ENCODE assay signal across 21 cellular contexts in the genomic region with DNA sequence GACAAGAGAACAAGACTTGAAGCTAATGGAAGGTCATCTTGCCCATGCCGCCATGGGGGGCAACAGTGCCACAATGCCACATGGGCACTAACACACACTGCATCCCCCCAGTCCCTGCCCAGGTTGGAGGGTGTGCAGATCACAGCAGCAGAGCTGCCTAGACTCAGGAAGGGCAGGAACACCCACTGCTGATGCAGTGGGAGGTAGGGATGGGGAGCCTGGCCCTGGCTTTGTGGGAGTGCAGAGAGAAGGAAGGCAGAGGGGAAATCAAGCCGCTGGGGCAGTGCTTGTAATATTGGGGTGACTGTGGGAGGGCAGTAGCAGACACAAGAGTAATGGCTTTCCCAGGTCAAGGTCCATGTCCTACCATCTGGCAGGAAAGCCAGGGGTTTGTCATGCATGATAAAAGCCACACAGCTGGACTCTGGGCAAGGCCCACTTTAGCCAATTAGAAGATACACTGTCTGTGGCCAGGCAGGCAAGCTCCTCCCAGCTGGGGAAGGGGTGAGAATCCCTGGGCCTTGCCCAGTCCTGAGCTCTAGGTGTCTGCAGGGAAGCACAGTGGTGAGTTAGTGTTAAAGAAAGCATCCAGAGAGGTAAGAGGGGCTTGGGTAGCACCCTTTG. TPM values are rescaled to one million over a fixed set of nuclear protein-coding genes. Genes with fewer than 3 reads are reported as not detected.
DNase-seq lines count a peak whose midpoint lies in the region; ATAC-seq, FAIRE-seq and TF ChIP-seq lines count a peak whose summit lies in the region.
"Had no signal": no experiment of that assay in that cellular context is flagged by ENCODE, and none has a peak within 500 bp of the region (broad histone marks: within the 10 kb centered on the region; RNA-seq: fewer than 3 reads in every experiment).

No MANE protein-coding gene starts in this region.

- H3K4me3 ChIP-seq in BLaER1 treated with 17β-estradiol and CSF1 and Interleukin-3, amounts not matched to agents 10 nM and 100 nM, result peak overlapping the region in 1 of 10 experiments; percentile 53; a peak in 4 of 20 replicates
- peak overlapping the region; percentile 9 to 32 for H3K4me3 ChIP-seq in duodenal mucosa (ENCODE audit: low read depth in 1 of 2, low read length in 2 of 2)
- no peak overlapping the region for H3K4me3 ChIP-seq in mucosa of descending colon
- no peak overlapping the region for H3K4me3 ChIP-seq in GM23248
- H3K4me3 ChIP-seq: HAP-1, right atrium auricular region had no signal

- H3K4me3 Mint-ChIP-seq in stimulated activated naive CD8-positive, alpha-beta T cell treated with anti-CD3 and anti-CD28 coated beads, Interleukin-15, amount 100 ng/mL, for 72 hours, result no peak overlapping the region

- H3K4me2 ChIP-seq in BLaER1 treated with 17β-estradiol and CSF1 and Interleukin-3, amounts not matched to agents 10 nM and 100 nM, result peak overlapping the region; percentile 79 to 97 (median 88)
- no peak overlapping the region for H3K4me2 ChIP-seq in GM23248 (ENCODE audit: unreplicated experiment)

- 69 to 83% methylated on average over 2 of the region's 2 CpGs for WGBS in GM23248 (ENCODE audit: low coverage in 1 of 2, low lambda C conversion rate in 2 of 2, missing lambda C conversion rate in 2 of 2), 2 experiments

- peaks cover 48% of the 10 kb centered on the region for H3K4me1 Mint-ChIP-seq in stimulated activated naive CD8-positive, alpha-beta T cell treated with anti-CD3 and anti-CD28 coated beads, Interleukin-15, amount 100 ng/mL, for 72 hours

- peaks cover 6% of the 10 kb centered on the region; the same call in 1 of the 2 replicates for H3F3A ChIP-seq in GM23248 (ENCODE audit: insufficient read depth)

- no peaks in the 10 kb centered on the region for H3K79me2 ChIP-seq in GM23248 (ENCODE audit: insufficient read depth)

- no peaks in the 10 kb centered on the region for H3K9me2 ChIP-seq in GM23248 (ENCODE audit: insufficient read depth)

- in situ Hi-C loops in GM23248 (cut with MboI), result no loop called here

- peak; percentile 17 for DNase-seq in NCI-H69 (lab: John Stamatoyannopoulos, UW)
- no peak for DNase-seq in mucosa of descending colon
- no peak for DNase-seq in GM23248
- no peak for DNase-seq in RCC 7860 (ENCODE audit: low spot score)
- no peak for DNase-seq in HuH-7 (ENCODE audit: low spot score)
- DNase-seq in stimulated activated naive CD8-positive, alpha-beta T cell treated with anti-CD3 and anti-CD28 coated beads, Interleukin-15, amount 100 ng/mL, for 72 hours, result no peak
- DNase-seq: activated CD4-positive, alpha-beta T cell treated with anti-CD3 and anti-CD28 coated beads for 1 hour; activated gamma-delta T cell treated with Interleukin-2 at 50 U/mL for 16 hours; EL; left ventricle myocardium superior; NCI-H2081; NCI-H524 treated with DMSO at 0.1 percent for 48 hours; nucleus accumbens; stimulated activated naive CD4-positive, alpha-beta T cell; transverse colon had no signal

- FAIRE-seq in RCC 7860 (lab: Jason Lieb, UNC), result no peak
- FAIRE-seq: astrocyte, GM19239 had no signal

- H3K9me3 Mint-ChIP-seq in stimulated activated naive CD8-positive, alpha-beta T cell treated with anti-CD3 and anti-CD28 coated beads, Interleukin-15, amount 100 ng/mL, for 72 hours, result no peaks in the 10 kb centered on the region

- no peaks in the 10 kb centered on the region; a peak in 1 of 22 replicates for H4K20me1 ChIP-seq in BLaER1 treated with 17β-estradiol and CSF1 and Interleukin-3, amounts not matched to agents 10 nM and 100 nM
- H4K20me1 ChIP-seq in GM23248 (ENCODE audit: insufficient read depth), result no peaks in the 10 kb centered on the region

- H3K36me3 ChIP-seq in BLaER1 treated with 17β-estradiol and CSF1 and Interleukin-3, amounts not matched to agents 10 nM and 100 nM, result peaks cover 4 to 53% (median 47%) of the 10 kb centered on the region in 11 experiments; a peak in 20 of 22 replicates
- H3K36me3 ChIP-seq in duodenal mucosa (ENCODE audit: control insufficient read depth in 1 of 2, insufficient read depth in 2 of 2, low read length in 2 of 2), result peaks cover 0 to 12% of the 10 kb centered on the region in 2 donors
- no peaks in the 10 kb centered on the region for H3K36me3 ChIP-seq in mucosa of descending colon (ENCODE audit: low read depth)
- H3K36me3 ChIP-seq in GM23248 (ENCODE audit: low read depth), result no peaks in the 10 kb centered on the region
- H3K36me3 ChIP-seq: right atrium auricular region, transverse colon had no signal

- H3K27me3 Mint-ChIP-seq in stimulated activated naive CD8-positive, alpha-beta T cell treated with anti-CD3 and anti-CD28 coated beads, Interleukin-15, amount 100 ng/mL, for 72 hours, result no peaks in the 10 kb centered on the region

- H3K27ac Mint-ChIP-seq in stimulated activated naive CD8-positive, alpha-beta T cell treated with anti-CD3 and anti-CD28 coated beads, Interleukin-15, amount 100 ng/mL, for 72 hours, result no peak overlapping the region

- intact Hi-C loops in mucosa of descending colon (cut with DNase I, micrococcal nuclease), result no loop called here

- peak overlapping the region; percentile 64 to 83 (median 72); a peak in 15 of 22 replicates for H3K9ac ChIP-seq in BLaER1 treated with 17β-estradiol and CSF1 and Interleukin-3, amounts not matched to agents 10 nM and 100 nM
- H3K9ac ChIP-seq in duodenal mucosa (ENCODE audit: low read depth in 1 of 2, low read length in 2 of 2), result no peak overlapping the region
- no peak overlapping the region for H3K9ac ChIP-seq in GM23248

- peak; percentile 64 for ATAC-seq in mucosa of descending colon
- no peak for ATAC-seq in stimulated activated naive CD8-positive, alpha-beta T cell treated with anti-CD3 and anti-CD28 coated beads, Interleukin-15, amount 100 ng/mL, for 72 hours

- H3K4me1 ChIP-seq in BLaER1 treated with 17β-estradiol and CSF1 and Interleukin-3, amounts not matched to agents 10 nM and 100 nM, result peaks cover 51 to 71% (median 64%) of the 10 kb centered on the region in 10 experiments
- H3K4me1 ChIP-seq in duodenal mucosa (ENCODE audit: control insufficient read depth in 1 of 2, insufficient read depth in 2 of 2, low read length in 2 of 2) (peaks cover 15 to 21% of the 10 kb centered on the region in 2 donors), mucosa of descending colon (ENCODE audit: low read depth) (no peaks in the 10 kb centered on the region), GM23248 (ENCODE audit: insufficient read depth) (no peaks in the 10 kb centered on the region)
- H3K4me1 ChIP-seq: HAP-1 had no signal

- TF ChIP-seq CTCF in mucosa of descending colon (IDR thresholded peaks at IDR 0.05), result no peak

- no peaks in the 10 kb centered on the region for H3K27me3 ChIP-seq in BLaER1 treated with 17β-estradiol and CSF1 and Interleukin-3, amounts not matched to agents 10 nM and 100 nM
- H3K27me3 ChIP-seq in duodenal mucosa (ENCODE audit: control insufficient read depth in 1 of 2, insufficient read depth in 2 of 2, low read length in 2 of 2), result no peaks in the 10 kb centered on the region
- no peaks in the 10 kb centered on the region for H3K27me3 ChIP-seq in GM23248 (replicated peaks; ENCODE audit: insufficient read depth)
- H3K27me3 ChIP-seq: right atrium auricular region, transverse colon had no signal

- no peaks in the 10 kb centered on the region for H3K9me3 ChIP-seq in BLaER1 treated with 17β-estradiol and CSF1 and Interleukin-3, amounts not matched to agents 10 nM and 100 nM (replicated peaks in 1 of 11)
- no peaks in the 10 kb centered on the region for H3K9me3 ChIP-seq in duodenal mucosa (ENCODE audit: control insufficient read depth in 1 of 2, low read length in 2 of 2)
- no peaks in the 10 kb centered on the region for H3K9me3 ChIP-seq in mucosa of descending colon
- no peaks in the 10 kb centered on the region for H3K9me3 ChIP-seq in GM23248 (ENCODE audit: low read depth)
- H3K9me3 ChIP-seq: HAP-1, right atrium auricular region, transverse colon had no signal

- no peak overlapping the region for H2AFZ ChIP-seq in GM23248

- H3K27ac ChIP-seq in BLaER1 treated with 17β-estradiol and CSF1 and Interleukin-3, amounts not matched to agents 10 nM and 100 nM, result peak overlapping the region; percentile 78 to 93 (median 84); a peak in 21 of 22 replicates
- H3K27ac ChIP-seq in duodenal mucosa (ENCODE audit: low read depth, low read length) (no peak overlapping the region), GM23248 (no peak overlapping the region)

RNA-seq across cellular contexts. Expression of a gene that starts 25.4 kb away (rescaled TPM):
- 100 to 1,000 TPM in 1 of 3 donors, 10 to 100 TPM in 2; 56.8 to 103 (median 61.9) TPM for total RNA-seq in mucosa of descending colon
- total RNA-seq in GM23248 (2014; rRNA removed; shearing (Covaris generic)), result 22.3 and 23.6 TPM in 2 replicates
- 32.1 and 34.1 TPM in 2 replicates for polyA plus RNA-seq in GM23248 (2016; fragmentation: Nextera tagmentation; extraction: Ambion mirVana)

RNA-seq across cellular contexts. Expression of a gene that starts 46.4 kb away (rescaled TPM):
- total RNA-seq in mucosa of descending colon, result 10 to 100 TPM in 1 of 3 donors, 1 to 10 TPM in 2; 3.4 to 15.5 (median 5.7) TPM
- total RNA-seq in GM23248 (2014; rRNA removed; shearing (Covaris generic)), result 12.5 and 14.7 TPM in 2 replicates
- polyA plus RNA-seq in GM23248 (2016; fragmentation: Nextera tagmentation; extraction: Ambion mirVana), result 5.5 and 5.6 TPM in 2 replicates

RNA-seq across cellular contexts. Expression of a gene that starts 53.6 kb away (rescaled TPM):
- total RNA-seq in mucosa of descending colon, result under 1 TPM; 0.25 to 0.43 (median 0.34) TPM
- not detected in 2 replicates for total RNA-seq in GM23248 (2014; rRNA removed; shearing (Covaris generic))
- polyA plus RNA-seq in GM23248 (2016; fragmentation: Nextera tagmentation; extraction: Ambion mirVana), result not detected in 2 replicates
- total RNA-seq: astrocyte, left ventricle myocardium superior, right atrium auricular region, transverse colon had no signal

Comparison
In these comparisons a context has a peak if more than half of its experiments do, and no peak if none do; other contexts are left out.
1. H3K27ac ChIP-seq: peak in BLaER1 treated with 17β-estradiol and CSF1 and Interleukin-3, amounts not matched to agents 10 nM and 100 nM (11 of 11); none in duodenal mucosa (single experiment) and GM23248 (single experiment).
2. H3K4me3 ChIP-seq: peak in duodenal mucosa (2 of 2); none in mucosa of descending colon (single experiment) and GM23248 (single experiment).
3. H3K9ac ChIP-seq: peak in BLaER1 treated with 17β-estradiol and CSF1 and Interleukin-3, amounts not matched to agents 10 nM and 100 nM (11 of 11); none in duodenal mucosa (0 of 2) and GM23248 (single experiment).